ENCODE assay signal across 8 cellular contexts in genomic region chr17:76737082-76737675, GRCh38. TPM values are rescaled to one million over a fixed set of nuclear protein-coding genes. Genes with fewer than 3 reads are reported as not detected.
DNase-seq lines count a peak whose midpoint lies in the region; ATAC-seq and TF ChIP-seq lines count a peak whose summit lies in the region.

TSS of gene SRSF2 (minus strand) at chr17:76737331. CDS start at chr17:76737160, 171 bp downstream.

- H3K4me3 ChIP-seq in AG04450 (ENCODE audit: low read depth, low read length): peak within 1 kb of the TSS; percentile 96
- H3K4me3 ChIP-seq in cardiac fibroblast (replicated peaks in 1 of 2; ENCODE audit: low read depth in 2 of 2, low read length in 2 of 2): peak within 1 kb of the TSS; percentile 98

- no peak for TF ChIP-seq CTCF in AG04450 (IDR thresholded peaks at IDR 0.05; ENCODE audit: low read depth, low read length)
- TF ChIP-seq CTCF in WTC11 (IDR thresholded peaks at IDR 0.05): no peak
- TF ChIP-seq CTCF in cardiac fibroblast (IDR thresholded peaks at IDR 0.05; ENCODE audit: low read depth, low read length): no peak

- H3K4me1 Mint-ChIP-seq in WTC11: peaks cover 42% of the 10 kb centered on the region

- peak within 1 kb of the TSS; percentile 99 for H3K4me3 Mint-ChIP-seq in WTC11

- peak within 1 kb of the TSS; percentile 99 for H3K27ac Mint-ChIP-seq in WTC11

- peak; percentile 97 for DNase-seq in AG04450 (ENCODE audit: low read depth, low spot score)
- DNase-seq in NCI-H226: peak; percentile 98
- DNase-seq in WTC11 (ENCODE audit: low spot score): peak; percentile 99
- DNase-seq in cardiac fibroblast (ENCODE audit: low read depth in 2 of 2): peak; percentile 99
- DNase-seq in iPS-NIHi7 (ENCODE audit: extremely low spot score): peak; percentile 95
- peak; percentile 96 for DNase-seq in smooth muscle cell of the brain vasculature (ENCODE audit: low read depth, low spot score)

- H3K27ac ChIP-seq in AG04450 (ENCODE audit: low read depth, low read length): peak within 1 kb of the TSS; percentile 96

- H3K9me3 Mint-ChIP-seq in WTC11: no peaks in the 10 kb centered on the region

- ATAC-seq in GM18909 (IDR thresholded peaks at IDR 0.05; ENCODE audit: poor library complexity, unreplicated experiment) (peak; percentile 73), HG03175 (IDR thresholded peaks at IDR 0.05; ENCODE audit: unreplicated experiment) (peak; percentile 74), WTC11 (peak; percentile 83)

- H3K9me3 ChIP-seq in AG04450 (ENCODE audit: control insufficient read depth, insufficient read depth, low read length): no peaks in the 10 kb centered on the region; the same call in 1 of the 2 replicates

- no peaks in the 10 kb centered on the region for H3K27me3 ChIP-seq in AG04450 (ENCODE audit: control insufficient read depth, insufficient read depth, low read length)

- no peaks in the 10 kb centered on the region for H3K27me3 Mint-ChIP-seq in WTC11 (ENCODE audit: low read depth)

- CTCF ChIA-PET in AG04450 (lab: Charles Lee): interaction anchor here (0.7 kb wide), 1 partner anchor 11 kb away, joined by 3 read pairs; no protein-coding TSS in a partner anchor
- CTCF ChIA-PET in WTC11 (lab: Charles Lee): interaction anchor here (1.5 kb wide), 1 partner anchor 29 kb away, joined by 4 read pairs; no protein-coding TSS in a partner anchor

- POLR2A ChIA-PET in AG04450 (lab: Yijun Ruan, JAX): interaction anchor here (0.7 to 5.4 kb wide), 10 partner anchors 11 to 549 kb away, joined by 3 to 41 read pairs (median 4); partner anchors contain the start of genes JMJD6 and METTL23
- POLR2A ChIA-PET in WTC11 (lab: Charles Lee): interaction anchor here (0.6 to 3.1 kb wide), 2 partner anchors 9 to 372 kb away, joined by 4 to 28 read pairs; partner anchors contain the start of genes JMJD6 and METTL23

- H3K36me3 Mint-ChIP-seq in WTC11: peaks cover 53% of the 10 kb centered on the region

TF ChIP-seq in WTC11, 78 proteins besides CTCF, POLR2A, EP300 and RAD21 (continues in another document):
- TF ChIP-seq NR2C2 (CRISPR knock-in tag; IDR thresholded peaks at IDR 0.05) (no peak), ARID4B (CRISPR knock-in tag; IDR thresholded peaks at IDR 0.05; ENCODE audit: borderline replicate concordance) (peak; percentile 93), NFYB (CRISPR knock-in tag; conservative IDR thresholded peaks at IDR 0.05; ENCODE audit: low read depth) (peak; percentile 44; the same call in 1 of the 2 replicates), FOXP4 (CRISPR knock-in tag; IDR thresholded peaks at IDR 0.05) (peak; percentile 87; the same call in 1 of the 2 replicates), ZNF416 (CRISPR knock-in tag; IDR thresholded peaks at IDR 0.05) (peak; percentile 84; the same call in 1 of the 2 replicates), MXD4 (CRISPR knock-in tag; IDR thresholded peaks at IDR 0.05; ENCODE audit: borderline replicate concordance) (no peak), CDX4 (CRISPR knock-in tag; IDR thresholded peaks at IDR 0.05; ENCODE audit: borderline replicate concordance) (peak; percentile 33; the same call in 1 of the 2 replicates), ESRRA (CRISPR knock-in tag; IDR thresholded peaks at IDR 0.05; ENCODE audit: borderline replicate concordance) (peak; percentile 71; the same call in 1 of the 2 replicates), ZNF671 (CRISPR knock-in tag; IDR thresholded peaks at IDR 0.05) (no peak), SP1 (CRISPR knock-in tag; conservative IDR thresholded peaks at IDR 0.05) (peak; percentile 91), E2F4 (CRISPR knock-in tag; IDR thresholded peaks at IDR 0.05; ENCODE audit: borderline replicate concordance, low read depth) (peak; percentile 81), GABPB1 (CRISPR knock-in tag; IDR thresholded peaks at IDR 0.05) (peak; percentile 80), SOX15 (CRISPR knock-in tag; IDR thresholded peaks at IDR 0.05) (no peak), ATF1 (CRISPR knock-in tag; IDR thresholded peaks at IDR 0.05) (peak; percentile 29; the same call in 1 of the 2 replicates), ZMAT4 (CRISPR knock-in tag; IDR thresholded peaks at IDR 0.05) (no peak), CREB1 (CRISPR knock-in tag; IDR thresholded peaks at IDR 0.05) (0 out of 2 replicates have a peak, but pooled peaks have one; percentile 14), EMX1 (CRISPR knock-in tag; IDR thresholded peaks at IDR 0.05) (0 out of 2 replicates have a peak, but pooled peaks have one; percentile 45), FOXP1 (CRISPR knock-in tag; IDR thresholded peaks at IDR 0.05; ENCODE audit: borderline replicate concordance) (peak; percentile 69), RELA (CRISPR knock-in tag; IDR thresholded peaks at IDR 0.05; ENCODE audit: borderline replicate concordance) (no peak), KAT7 (CRISPR knock-in tag; IDR thresholded peaks at IDR 0.05; ENCODE audit: borderline replicate concordance) (peak; percentile 42; the same call in 1 of the 2 replicates)

RNA-seq across cellular contexts. Expression of gene SRSF2, which starts in this region (rescaled TPM):
- polyA plus RNA-seq in AG04450 (2011; rRNA removed): 170 and 184 TPM in 2 replicates
- 71.4 and 81.2 TPM in 2 replicates for polyA minus RNA-seq in AG04450 (2011; rRNA and poly(A)+ RNA removed)
- total RNA-seq in WTC11 (2021): 355 to 410 TPM (median 407 TPM) in 3 replicates

Comparison
In these comparisons a context has a peak if more than half of its experiments do, and no peak if none do; other contexts are left out.
1. Peak in every context shown above with its lines: DNase-seq, ATAC-seq, H3K4me3 ChIP-seq and H3K27ac ChIP-seq.